Comparison of ENCODE assay signal across 1 cellular context in the genomic region with DNA sequence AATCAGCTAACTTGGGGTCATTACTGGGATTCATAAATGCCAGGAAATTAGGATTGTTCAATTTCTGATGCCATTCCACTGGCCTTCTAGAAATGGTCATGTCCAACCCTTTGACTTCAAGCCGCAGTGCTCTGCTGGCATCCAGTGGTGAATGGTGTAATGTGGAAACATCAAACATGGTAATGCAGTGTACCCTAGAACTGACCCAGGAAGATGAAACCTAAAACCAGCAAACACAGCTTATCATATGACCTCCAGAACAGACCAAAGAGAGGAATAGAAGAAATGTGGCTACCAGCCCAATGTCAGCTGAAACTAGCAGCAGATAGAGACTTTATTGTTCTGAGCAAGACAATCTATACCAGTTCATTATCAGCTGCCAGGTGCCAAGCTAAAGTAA.
TF ChIP-seq lines count a peak whose summit lies in the region.

No MANE protein-coding gene starts in this region.

TF ChIP-seq in neural cell, 6 proteins besides CTCF, POLR2A, EP300 and RAD21 (continued from another document):
- TF ChIP-seq, protein P1, sequence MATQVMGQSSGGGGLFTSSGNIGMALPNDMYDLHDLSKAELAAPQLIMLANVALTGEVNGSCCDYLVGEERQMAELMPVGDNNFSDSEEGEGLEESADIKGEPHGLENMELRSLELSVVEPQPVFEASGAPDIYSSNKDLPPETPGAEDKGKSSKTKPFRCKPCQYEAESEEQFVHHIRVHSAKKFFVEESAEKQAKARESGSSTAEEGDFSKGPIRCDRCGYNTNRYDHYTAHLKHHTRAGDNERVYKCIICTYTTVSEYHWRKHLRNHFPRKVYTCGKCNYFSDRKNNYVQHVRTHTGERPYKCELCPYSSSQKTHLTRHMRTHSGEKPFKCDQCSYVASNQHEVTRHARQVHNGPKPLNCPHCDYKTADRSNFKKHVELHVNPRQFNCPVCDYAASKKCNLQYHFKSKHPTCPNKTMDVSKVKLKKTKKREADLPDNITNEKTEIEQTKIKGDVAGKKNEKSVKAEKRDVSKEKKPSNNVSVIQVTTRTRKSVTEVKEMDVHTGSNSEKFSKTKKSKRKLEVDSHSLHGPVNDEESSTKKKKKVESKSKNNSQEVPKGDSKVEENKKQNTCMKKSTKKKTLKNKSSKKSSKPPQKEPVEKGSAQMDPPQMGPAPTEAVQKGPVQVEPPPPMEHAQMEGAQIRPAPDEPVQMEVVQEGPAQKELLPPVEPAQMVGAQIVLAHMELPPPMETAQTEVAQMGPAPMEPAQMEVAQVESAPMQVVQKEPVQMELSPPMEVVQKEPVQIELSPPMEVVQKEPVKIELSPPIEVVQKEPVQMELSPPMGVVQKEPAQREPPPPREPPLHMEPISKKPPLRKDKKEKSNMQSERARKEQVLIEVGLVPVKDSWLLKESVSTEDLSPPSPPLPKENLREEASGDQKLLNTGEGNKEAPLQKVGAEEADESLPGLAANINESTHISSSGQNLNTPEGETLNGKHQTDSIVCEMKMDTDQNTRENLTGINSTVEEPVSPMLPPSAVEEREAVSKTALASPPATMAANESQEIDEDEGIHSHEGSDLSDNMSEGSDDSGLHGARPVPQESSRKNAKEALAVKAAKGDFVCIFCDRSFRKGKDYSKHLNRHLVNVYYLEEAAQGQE (IDR thresholded peaks at IDR 0.05; ENCODE audit: borderline replicate concordance) = no peak
- TF ChIP-seq MXI1 (conservative IDR thresholded peaks at IDR 0.05; ENCODE audit: poor library complexity, severe bottlenecking) = no peak
